31 cellular contexts compared by ENCODE assay signal in genomic region chr18:78924301-78925192, GRCh38. TPM values are rescaled to one million over a fixed set of nuclear protein-coding genes. Genes with fewer than 3 reads are reported as not detected.
"Had no signal": no experiment of that assay in that cellular context is flagged by ENCODE, and none has a peak within 500 bp of the region (broad histone marks: within the 10 kb centered on the region; RNA-seq: fewer than 3 reads in every experiment).

No MANE protein-coding gene starts in this region.

- H3K9me3 ChIP-seq: Peyer's patch, SK-N-SH had no signal

- H3K36me3 Mint-ChIP-seq: activated naive CD4-positive, alpha-beta T cell treated with anti-CD3 and anti-CD28 coated beads, Interleukin-2, amount 10 ng/mL, durations not matched to agents 7 days and 5 days; activated naive CD8-positive, alpha-beta T cell; brain had no signal

- DNase-seq: activated CD4-positive, alpha-beta T cell treated with anti-CD3 and anti-CD28 coated beads for 36 hours; activated CD4-positive, alpha-beta T cell treated with anti-CD3 and anti-CD28 coated beads, Interleukin-2, amount 10 ng/mL, durations not matched to agents 7 days and 5 days; activated CD4-positive, alpha-beta T cell treated with anti-CD3 and anti-CD28 coated beads, Interleukin-2, amount 50 U/mL, for 48 hours; activated CD8-positive, alpha-beta memory T cell treated with anti-CD3 and anti-CD28 coated beads, Interleukin-2, amount 50 U/mL, for 48 hours; activated CD8-positive, alpha-beta T cell treated with anti-CD3 and anti-CD28 coated beads, Interleukin-2, amount 10 ng/mL, durations not matched to agents 7 days and 5 days; activated effector memory CD4-positive, alpha-beta T cell treated with Interleukin-2 at 50 U/mL for 16 hours; activated naive CD4-positive, alpha-beta T cell treated with anti-CD3 and anti-CD28 coated beads, Interleukin-2, amount 10 ng/mL, durations not matched to agents 7 days and 5 days; activated naive CD8-positive, alpha-beta T cell treated with anti-CD3 and anti-CD28 coated beads, Interleukin-2, amount 50 U/mL, for 24 hours; activated T-cell treated with anti-CD3 and anti-CD28 coated beads, Interleukin-2, amount 50 U/mL, for 48 hours; anterior cingulate cortex; NCI-H1092; NCI-H1436 treated with DMSO at 0.1 percent for 48 hours; NCI-H1694 treated with DMSO at 0.1 percent for 48 hours; NCI-H2029; NCI-H345; NCI-H524 treated with DMSO at 0.1 percent for 48 hours; NK-92 treated with Interleukin-12 subunit alpha and Interleukin-12 subunit beta, amount 100 ng/mL, for 24 hours; PC-3; Peyer's patch; RPMI8226; SHP77 treated with DMSO at 0.1 percent for 48 hours; SK-N-SH had no signal

- H3K9me3 Mint-ChIP-seq: activated CD4-positive, alpha-beta T cell treated with anti-CD3 and anti-CD28 coated beads, Interleukin-2, amount 10 ng/mL, durations not matched to agents 7 days and 5 days; activated naive CD4-positive, alpha-beta T cell treated with anti-CD3 and anti-CD28 coated beads, Interleukin-2, amount 10 ng/mL, durations not matched to agents 7 days and 5 days; activated naive CD8-positive, alpha-beta T cell treated with anti-CD3 and anti-CD28 coated beads, Interleukin-2, amount 50 U/mL, for 24 hours; T-helper 1 cell treated with Interleukin-12 subunit alpha and Interleukin-12 subunit beta and Interleukin-4 antibody, amounts not matched to agents 30 μg/mL and 1 μg/mL, for 36 hours; T-helper 2 cell treated with Interferon-gamma antibody and Interleukin-4, amounts not matched to agents 5 μg/mL and 100 μg/mL, for 36 hours had no signal

- H3K4me3 Mint-ChIP-seq: activated CD4-positive, alpha-beta T cell treated with anti-CD3 and anti-CD28 coated beads for 36 hours; activated CD4-positive, alpha-beta T cell treated with anti-CD3 and anti-CD28 coated beads, Interleukin-2, amount 10 ng/mL, durations not matched to agents 7 days and 5 days; activated CD8-positive, alpha-beta T cell treated with anti-CD3 and anti-CD28 coated beads, Interleukin-2, amount 10 ng/mL, durations not matched to agents 7 days and 5 days; activated naive CD4-positive, alpha-beta T cell treated with anti-CD3 and anti-CD28 coated beads, Interleukin-2, amount 10 ng/mL, durations not matched to agents 7 days and 5 days; activated naive CD8-positive, alpha-beta T cell; activated naive CD8-positive, alpha-beta T cell treated with anti-CD3 and anti-CD28 coated beads, Interleukin-2, amount 50 U/mL, for 24 hours; brain; T-helper 1 cell treated with Interleukin-12 subunit alpha and Interleukin-12 subunit beta and Interleukin-4 antibody, amounts not matched to agents 30 μg/mL and 1 μg/mL, for 36 hours; T-helper 2 cell treated with Interferon-gamma antibody and Interleukin-4, amounts not matched to agents 5 μg/mL and 100 μg/mL, for 36 hours had no signal

- H3K4me1 Mint-ChIP-seq: activated CD4-positive, alpha-beta T cell treated with anti-CD3 and anti-CD28 coated beads for 36 hours; activated CD4-positive, alpha-beta T cell treated with anti-CD3 and anti-CD28 coated beads, Interleukin-2, amount 10 ng/mL, durations not matched to agents 7 days and 5 days; activated naive CD4-positive, alpha-beta T cell treated with anti-CD3 and anti-CD28 coated beads, Interleukin-2, amount 10 ng/mL, durations not matched to agents 7 days and 5 days; brain had no signal

- H3K36me3 ChIP-seq: Peyer's patch, SJSA1 had no signal

- H3K27ac ChIP-seq: Peyer's patch, SJSA1 had no signal

- H3K9ac ChIP-seq: SK-N-SH had no signal

- H3K4me3 ChIP-seq: K562, Peyer's patch, SJSA1 had no signal

- H3K27ac Mint-ChIP-seq: activated CD4-positive, alpha-beta T cell treated with anti-CD3 and anti-CD28 coated beads for 36 hours; activated CD4-positive, alpha-beta T cell treated with anti-CD3 and anti-CD28 coated beads, Interleukin-2, amount 10 ng/mL, durations not matched to agents 7 days and 5 days; activated CD8-positive, alpha-beta T cell treated with anti-CD3 and anti-CD28 coated beads, Interleukin-2, amount 10 ng/mL, durations not matched to agents 7 days and 5 days; activated naive CD4-positive, alpha-beta T cell treated with anti-CD3 and anti-CD28 coated beads, Interleukin-2, amount 10 ng/mL, durations not matched to agents 7 days and 5 days; activated naive CD8-positive, alpha-beta T cell; activated naive CD8-positive, alpha-beta T cell treated with anti-CD3 and anti-CD28 coated beads, Interleukin-2, amount 50 U/mL, for 24 hours; brain; T-helper 1 cell treated with Interleukin-12 subunit alpha and Interleukin-12 subunit beta and Interleukin-4 antibody, amounts not matched to agents 30 μg/mL and 1 μg/mL, for 36 hours; T-helper 2 cell treated with Interferon-gamma antibody and Interleukin-4, amounts not matched to agents 5 μg/mL and 100 μg/mL, for 36 hours had no signal

- FAIRE-seq: bronchial epithelial cell, K562, TTC549 had no signal

- ATAC-seq: activated CD4-positive, alpha-beta T cell treated with anti-CD3 and anti-CD28 coated beads for 36 hours; activated CD8-positive, alpha-beta T cell treated with anti-CD3 and anti-CD28 coated beads, Interleukin-2, amount 10 ng/mL, durations not matched to agents 7 days and 5 days; activated naive CD8-positive, alpha-beta T cell treated with anti-CD3 and anti-CD28 coated beads, Interleukin-2, amount 50 U/mL, for 24 hours; K562; PC-3 had no signal

- H3K27me3 Mint-ChIP-seq: activated CD4-positive, alpha-beta T cell treated with anti-CD3 and anti-CD28 coated beads, Interleukin-2, amount 10 ng/mL, durations not matched to agents 7 days and 5 days; activated naive CD4-positive, alpha-beta T cell treated with anti-CD3 and anti-CD28 coated beads, Interleukin-2, amount 10 ng/mL, durations not matched to agents 7 days and 5 days; activated naive CD8-positive, alpha-beta T cell treated with anti-CD3 and anti-CD28 coated beads, Interleukin-2, amount 50 U/mL, for 24 hours had no signal

- H3K4me1 ChIP-seq: Peyer's patch, SJSA1 had no signal

RNA-seq across cellular contexts. Expression of gene SALL3, which starts 55.1 kb away (rescaled TPM):
- total RNA-seq: activated CD4-positive, alpha-beta T cell treated with anti-CD3 and anti-CD28 coated beads for 36 hours; activated CD4-positive, alpha-beta T cell treated with anti-CD3 and anti-CD28 coated beads, Interleukin-2, amount 10 ng/mL, durations not matched to agents 7 days and 5 days; activated CD8-positive, alpha-beta T cell treated with anti-CD3 and anti-CD28 coated beads, Interleukin-2, amount 10 ng/mL, durations not matched to agents 7 days and 5 days; bronchial epithelial cell; K562; M059J; PC-3; Peyer's patch had no signal
- polyA plus RNA-seq: K562, SK-N-SH had no signal
